ENCODE assay signal across 8 cellular contexts in genomic region chr10:11144626-11145497, GRCh38.
DNase-seq lines count a peak whose midpoint lies in the region; ATAC-seq and TF ChIP-seq lines count a peak whose summit lies in the region.

No MANE protein-coding gene starts in this region.

- H3K9me3 ChIP-seq in KOPT-K1 (ENCODE audit: insufficient read depth, low read length, poor library complexity, severe bottlenecking), result no peaks in the 10 kb centered on the region
- H3K9me3 ChIP-seq in iPS-20b (ENCODE audit: insufficient read depth, low read depth, low read length), result no peaks in the 10 kb centered on the region
- H3K9me3 ChIP-seq in aorta (ENCODE audit: control insufficient read depth, low read length), result no peaks in the 10 kb centered on the region

- H3K4me1 ChIP-seq in GM23338 (ENCODE audit: insufficient read depth), result peaks cover 58% of the 10 kb centered on the region
- peaks cover 41% of the 10 kb centered on the region for H3K4me1 ChIP-seq in iPS-20b (ENCODE audit: insufficient read depth, low read length)
- peaks cover 2 to 5% of the 10 kb centered on the region in 2 donors for H3K4me1 ChIP-seq in aorta (ENCODE audit: control insufficient read depth in 1 of 2, insufficient read depth in 2 of 2, low read length in 2 of 2)

- ATAC-seq in GM18508 (IDR thresholded peaks at IDR 0.05; ENCODE audit: insufficient read depth, unreplicated experiment), result peak; percentile 12
- peak; percentile 71 for ATAC-seq in GM23338
- no peak for ATAC-seq in aorta (ENCODE audit: low FRiP score)

- intact Hi-C loops in aorta (cut with DNase I), result no loop called here

- peak overlapping the region; percentile 67 for H3K27ac Mint-ChIP-seq in GM23338

- H3K9me2 ChIP-seq in GM23338 (ENCODE audit: insufficient read depth), result no peaks in the 10 kb centered on the region

- H3K4me1 Mint-ChIP-seq in GM23338, result peaks cover 66% of the 10 kb centered on the region

- H3F3A ChIP-seq in GM23338 (replicated peaks; ENCODE audit: low read depth), result peaks cover 7% of the 10 kb centered on the region

- H3K4me3 ChIP-seq in GM23338, result 0 out of 2 replicates have a peak overlapping the region, but pooled peaks have one; percentile 14
- peak overlapping the region; percentile 40; the same call in 1 of the 2 replicates for H3K4me3 ChIP-seq in iPS-20b (ENCODE audit: low read length)
- no peak overlapping the region for H3K4me3 ChIP-seq in aorta (ENCODE audit: low read length in 2 of 2)

- H3K27ac ChIP-seq in GM23338 (ENCODE audit: low read depth) (peak overlapping the region; percentile 85), KOPT-K1 (ENCODE audit: low read depth, low read length, poor library complexity, severe bottlenecking) (peak overlapping the region; percentile 87), iPS-20b (ENCODE audit: low read length) (no peak overlapping the region), aorta (ENCODE audit: low read depth in 1 of 2, low read length in 2 of 2) (no peak overlapping the region)

- no peaks in the 10 kb centered on the region for H4K20me1 ChIP-seq in GM23338 (replicated peaks; ENCODE audit: insufficient read depth)

- TF ChIP-seq CTCF in GM23338 (conservative IDR thresholded peaks at IDR 0.05; ENCODE audit: low read depth in 2 of 2), result no peak

- H3K36me3 Mint-ChIP-seq in GM23338 (ENCODE audit: low read depth), result peaks cover 4% of the 10 kb centered on the region; the same call in 1 of the 3 replicates

- H3K27me3 ChIP-seq in GM23338 (ENCODE audit: insufficient read depth) (no peaks in the 10 kb centered on the region), iPS-20b (ENCODE audit: insufficient read depth, low read length) (no peaks in the 10 kb centered on the region), aorta (ENCODE audit: control insufficient read depth in 1 of 2, insufficient read depth in 2 of 2, low read length in 1 of 2) (no peaks in the 10 kb centered on the region)

- WGBS in aorta, 2 donors, result 64 to 68% methylated on average over 11 of the region's 11 CpGs

- no peaks in the 10 kb centered on the region for H3K79me2 ChIP-seq in GM23338 (replicated peaks; ENCODE audit: insufficient read depth)

- H3K9me3 Mint-ChIP-seq in GM23338, result no peaks in the 10 kb centered on the region

- DNase-seq in GM23338 (ENCODE audit: low spot score), result peak; percentile 55
- no peak for DNase-seq in DMS79 (lab: John Stamatoyannopoulos, UW)
- no peak for DNase-seq in NCI-H524 treated with DMSO at 0.1 percent for 48 hours (lab: John Stamatoyannopoulos, UW)
- no peak for DNase-seq in NK-92 treated with Interleukin-12 subunit alpha and Interleukin-12 subunit beta, amount 100 ng/mL, for 24 hours (lab: John Stamatoyannopoulos, UW)
- no peak for DNase-seq in aorta

- H2AFZ ChIP-seq in GM23338, result no peak overlapping the region

- no peaks in the 10 kb centered on the region for H3K36me3 ChIP-seq in GM23338 (ENCODE audit: insufficient read depth)
- no peaks in the 10 kb centered on the region for H3K36me3 ChIP-seq in KOPT-K1 (ENCODE audit: insufficient read depth, low read length)
- H3K36me3 ChIP-seq in iPS-20b (ENCODE audit: insufficient read depth, low read depth, low read length), result no peaks in the 10 kb centered on the region
- H3K36me3 ChIP-seq in aorta (ENCODE audit: control insufficient read depth in 1 of 2, insufficient read depth in 2 of 2, low read length in 1 of 2), result no peaks in the 10 kb centered on the region

- no peaks in the 10 kb centered on the region for H3K27me3 Mint-ChIP-seq in GM23338 (ENCODE audit: insufficient read depth, low read depth, poor library complexity)

- H3K9ac ChIP-seq in iPS-20b (ENCODE audit: low read depth, low read length), result peak overlapping the region; percentile 1; the same call in 1 of the 2 replicates

- peak overlapping the region; percentile 59 for H3K4me2 ChIP-seq in GM23338

- H3K4me3 Mint-ChIP-seq in GM23338, result no peak overlapping the region

TF ChIP-seq in GM23338, 12 proteins besides CTCF, POLR2A, EP300 and RAD21 (continues in another document):
- TF ChIP-seq CREB1 (CRISPR knock-in tag; IDR thresholded peaks at IDR 0.05; ENCODE audit: low read depth) (no peak), ETS1 (IDR thresholded peaks at IDR 0.05) (no peak), ZNF462 (CRISPR knock-in tag; IDR thresholded peaks at IDR 0.05) (no peak), NANOG (IDR thresholded peaks at IDR 0.05; ENCODE audit: borderline replicate concordance) (no peak), JUNB (IDR thresholded peaks at IDR 0.05; ENCODE audit: unreplicated experiment) (no peak), STAT1 (IDR thresholded peaks at IDR 0.05; ENCODE audit: unreplicated experiment) (no peak), ZNF114 (CRISPR knock-in tag; IDR thresholded peaks at IDR 0.05) (no peak), EZH2phosphoT487 (IDR thresholded peaks at IDR 0.05; ENCODE audit: unreplicated experiment) (no peak)

Comparison
In these comparisons a context has a peak if more than half of its experiments do, and no peak if none do; other contexts are left out.
1. H3K27ac ChIP-seq: peak in GM23338 (single experiment) and KOPT-K1 (single experiment); none in iPS-20b (single experiment) and aorta (0 of 2).
2. H3K4me3 ChIP-seq: peak in GM23338 (single experiment) and iPS-20b (single experiment); none in aorta (0 of 2).